11 cellular contexts compared by ENCODE assay signal in genomic region chr11:95074806-95075563, GRCh38. TPM values are rescaled to one million over a fixed set of nuclear protein-coding genes. Genes with fewer than 3 reads are reported as not detected.
A peak's percentile ranks its signal among the peaks of the same experiment; 100 is the strongest.
DNase-seq lines count a peak whose midpoint lies in the region; ATAC-seq and TF ChIP-seq lines count a peak whose summit lies in the region.
"Had no signal": no experiment of that assay in that cellular context is flagged by ENCODE, and none has a peak within 500 bp of the region (broad histone marks: within the 10 kb centered on the region; RNA-seq: fewer than 3 reads in every experiment).

No MANE protein-coding gene starts in this region.

- H3K27me3 ChIP-seq in esophagus squamous epithelium: no peaks in the 10 kb centered on the region

- peaks cover 17 to 62% (median 25%) of the 10 kb centered on the region in 3 donors for H3K4me1 ChIP-seq in esophagus squamous epithelium

- peaks cover 11% of the 10 kb centered on the region for H3K36me3 Mint-ChIP-seq in osteocyte (ENCODE audit: unreplicated experiment)
- peaks cover 13% of the 10 kb centered on the region for H3K36me3 Mint-ChIP-seq in activated naive CD8-positive, alpha-beta T cell treated with anti-CD3 and anti-CD28 coated beads for 36 hours

- 27 to 35% methylated on average over 8 of the region's 8 CpGs for WGBS in esophagus squamous epithelium, 2 donors

- no peaks in the 10 kb centered on the region for H3K36me3 ChIP-seq in esophagus squamous epithelium

- CTCF ChIA-PET in GM10248 (lab: Yijun Ruan, JAX): interaction anchor here (1.2 to 21.2 kb wide), 4 partner anchors 6 to 63 kb away, joined by 3 to 306 read pairs (median 139); partner anchors contain the start of genes ENDOD1 and SRSF8

- no peak for ATAC-seq in HG03432 (IDR thresholded peaks at IDR 0.05; ENCODE audit: unreplicated experiment)

- no peaks in the 10 kb centered on the region for H3K27me3 Mint-ChIP-seq in osteocyte (ENCODE audit: unreplicated experiment)
- H3K27me3 Mint-ChIP-seq in activated naive CD8-positive, alpha-beta T cell treated with anti-CD3 and anti-CD28 coated beads for 36 hours: no peaks in the 10 kb centered on the region

- no peak overlapping the region for H3K4me3 Mint-ChIP-seq in osteocyte (ENCODE audit: unreplicated experiment)
- no peak overlapping the region for H3K4me3 Mint-ChIP-seq in activated naive CD8-positive, alpha-beta T cell treated with anti-CD3 and anti-CD28 coated beads for 36 hours

- peak overlapping the region in 3 of 4 donors; percentile 43 to 54 (median 53) for H3K27ac ChIP-seq in esophagus squamous epithelium

- in situ Hi-C loops in Caki2 (cut with HindIII; ENCODE audit: low pct_unique_long_range_greater_than_20kb, low sequenced_read_pairs): no loop called here

- no peak for TF ChIP-seq POLR2A in esophagus squamous epithelium (IDR thresholded peaks at IDR 0.05)

- H3K4me3 ChIP-seq in esophagus squamous epithelium: no peak overlapping the region

- H3K9me3 Mint-ChIP-seq in osteocyte (ENCODE audit: unreplicated experiment): no peaks in the 10 kb centered on the region
- H3K9me3 Mint-ChIP-seq in activated naive CD8-positive, alpha-beta T cell treated with anti-CD3 and anti-CD28 coated beads for 36 hours: no peaks in the 10 kb centered on the region

- no peaks in the 10 kb centered on the region for H3K9me3 ChIP-seq in esophagus squamous epithelium

- peak; percentile 37 for DNase-seq in Caki2 (ENCODE audit: low read depth)
- DNase-seq in NCI-H2227 treated with DMSO at 0.1 percent for 48 hours (lab: John Stamatoyannopoulos, UW): peak; percentile 13
- no peak for DNase-seq in esophagus squamous epithelium (lab: John Stamatoyannopoulos, UW)
- no peak for DNase-seq in osteocyte (ENCODE audit: extremely low spot score, unreplicated experiment)
- no peak for DNase-seq in HuH-7 (ENCODE audit: low spot score)
- DNase-seq in activated naive CD8-positive, alpha-beta T cell treated with anti-CD3 and anti-CD28 coated beads for 36 hours: no peak
- no peak for DNase-seq in GM10248 (ENCODE audit: extremely low spot score)
- DNase-seq: activated CD4-positive, alpha-beta T cell treated with anti-CD3 and anti-CD28 coated beads for 1 hour; KG1; stimulated activated naive CD4-positive, alpha-beta T cell had no signal

- intact Hi-C loops in esophagus squamous epithelium (cut with DNase I): no loop called here

- POLR2A ChIA-PET in GM10248 (lab: Yijun Ruan, JAX): no interaction called here

- no peak for TF ChIP-seq CTCF in esophagus squamous epithelium (IDR thresholded peaks at IDR 0.05)
- TF ChIP-seq CTCF in osteocyte (IDR thresholded peaks at IDR 0.05): no peak
- TF ChIP-seq CTCF in GM10248 (IDR thresholded peaks at IDR 0.05; ENCODE audit: control extremely low read depth, extremely low read depth, low read depth, missing control alignments): no peak

- H3K4me1 Mint-ChIP-seq in osteocyte (ENCODE audit: unreplicated experiment): peaks cover 72% of the 10 kb centered on the region
- peaks cover 16% of the 10 kb centered on the region for H3K4me1 Mint-ChIP-seq in activated naive CD8-positive, alpha-beta T cell treated with anti-CD3 and anti-CD28 coated beads for 36 hours

- H3K27ac Mint-ChIP-seq in osteocyte (ENCODE audit: unreplicated experiment): peak overlapping the region; percentile 91
- no peak overlapping the region for H3K27ac Mint-ChIP-seq in activated naive CD8-positive, alpha-beta T cell treated with anti-CD3 and anti-CD28 coated beads for 36 hours

RNA-seq across cellular contexts. Expression of gene SRSF8, which starts 8.3 kb away (rescaled TPM):
- 7.6 and 12.6 TPM in 2 replicates for total RNA-seq in Caki2 (2014; rRNA removed; shearing (Covaris generic); ENCODE audit: low replicate concordance)
- 10 to 100 TPM; 20.1 to 37.4 (median 22.2) TPM for total RNA-seq in esophagus squamous epithelium
- 57.6 and 67.2 TPM in 2 replicates for total RNA-seq in osteocyte
- total RNA-seq in activated naive CD8-positive, alpha-beta T cell treated with anti-CD3 and anti-CD28 coated beads for 36 hours: 10 to 100 TPM; 46.6 to 47.0 TPM

RNA-seq across cellular contexts. Expression of gene ENDOD1, which starts 14.7 kb away (rescaled TPM):
- total RNA-seq in Caki2 (2014; rRNA removed; shearing (Covaris generic); ENCODE audit: low replicate concordance): 7.4 and 8.8 TPM in 2 replicates
- total RNA-seq in esophagus squamous epithelium (10 to 100 TPM; 27.8 to 44.8 (median 35.9) TPM), osteocyte (91.6 and 98.0 TPM in 2 replicates)
- total RNA-seq in activated naive CD8-positive, alpha-beta T cell treated with anti-CD3 and anti-CD28 coated beads for 36 hours: 10 to 100 TPM; 21.5 to 22.1 TPM

RNA-seq across cellular contexts. Expression of gene KDM4F, which starts 25.8 kb away (rescaled TPM):
- not detected in 2 replicates for total RNA-seq in Caki2 (2014; rRNA removed; shearing (Covaris generic); ENCODE audit: low replicate concordance)
- total RNA-seq in esophagus squamous epithelium: not detected
- total RNA-seq in osteocyte: not detected in 2 replicates
- total RNA-seq in activated naive CD8-positive, alpha-beta T cell treated with anti-CD3 and anti-CD28 coated beads for 36 hours: not detected

RNA-seq across cellular contexts. Expression of gene KDM4E, which starts 49.9 kb away (rescaled TPM):
- total RNA-seq in Caki2 (2014; rRNA removed; shearing (Covaris generic); ENCODE audit: low replicate concordance): not detected in 2 replicates
- total RNA-seq in esophagus squamous epithelium: not detected
- not detected in 2 replicates for total RNA-seq in osteocyte
- total RNA-seq in activated naive CD8-positive, alpha-beta T cell treated with anti-CD3 and anti-CD28 coated beads for 36 hours: not detected

Comparison
In these comparisons a context has a peak if more than half of its experiments do, and no peak if none do; other contexts are left out.
1. DNase-seq: peak in Caki2 (single experiment) and NCI-H2227 treated with DMSO at 0.1 percent for 48 hours (single experiment); none in esophagus squamous epithelium (single experiment), osteocyte (single experiment), HuH-7 (single experiment), activated naive CD8-positive, alpha-beta T cell treated with anti-CD3 and anti-CD28 coated beads for 36 hours (single experiment) and GM10248 (single experiment).